In genomic region chr6:80028591-80028990, GRCh38 we compare ENCODE assay signal across 27 cellular contexts. TPM values are rescaled to one million over a fixed set of nuclear protein-coding genes. Genes with fewer than 3 reads are reported as not detected.
DNase-seq lines count a peak whose midpoint lies in the region; ATAC-seq, FAIRE-seq and TF ChIP-seq lines count a peak whose summit lies in the region.
"Had no signal": no experiment of that assay in that cellular context is flagged by ENCODE, and none has a peak within 500 bp of the region (broad histone marks: within the 10 kb centered on the region; RNA-seq: fewer than 3 reads in every experiment).

No MANE protein-coding gene starts in this region.

- H2BK15ac ChIP-seq in IMR-90 (ENCODE audit: low read depth, low read length), result no peak overlapping the region
- no peak overlapping the region for H2BK15ac ChIP-seq in H1 (ENCODE audit: low read length)

- DNase-seq in HepG2 (ENCODE audit: low spot score), result no peak
- DNase-seq in right lobe of liver, result no peak
- no peak for DNase-seq in IMR-90
- no peak for DNase-seq in H1 (ENCODE audit: low read depth in 1 of 2, low spot score in 2 of 2)
- no peak for DNase-seq in stimulated activated CD4-positive, alpha-beta T cell treated with anti-CD3 and anti-CD28 coated beads, Interleukin-12 subunit alpha, Interleukin-12 subunit beta, amount 100 ng/mL, for 4 hours
- DNase-seq in urothelium cell line (ENCODE audit: low spot score), result no peak
- no peak for DNase-seq in MCF 10A (ENCODE audit: unreplicated experiment)
- DNase-seq: ACHN; BE2C; C1 segment of cervical spinal cord; CD4-positive, alpha-beta memory T cell; CD4-positive, CD25-positive, alpha-beta regulatory T cell; CD8-positive, alpha-beta memory T cell; COR-L47; DMS 273 treated with DMSO at 0.1 percent for 48 hours; DMS153; DMS53; DMS79; DND-41; EL; GDM1 had no signal

- no peak overlapping the region for H3K14ac ChIP-seq in IMR-90 (replicated peaks; ENCODE audit: low read depth, low read length)
- H3K14ac ChIP-seq in H1 (ENCODE audit: insufficient read length), result no peak overlapping the region

- peaks cover 5% of the 10 kb centered on the region for H3K4me1 Mint-ChIP-seq in MCF 10A (ENCODE audit: insufficient read depth, unreplicated experiment)

- no peaks in the 10 kb centered on the region for H3K9me3 Mint-ChIP-seq in MCF 10A (ENCODE audit: unreplicated experiment)
- H3K9me3 Mint-ChIP-seq: CD14-positive monocyte; CD4-positive, alpha-beta memory T cell; CD8-positive, alpha-beta memory T cell had no signal

- TF ChIP-seq CTCF in HepG2 (CRISPR knock-in tag; IDR thresholded peaks at IDR 0.05), result no peak
- TF ChIP-seq CTCF in right lobe of liver (IDR thresholded peaks at IDR 0.05), result no peak
- no peak for TF ChIP-seq CTCF in IMR-90 (conservative IDR thresholded peaks at IDR 0.05; ENCODE audit: low read depth, low read length)
- TF ChIP-seq CTCF in H1 (IDR thresholded peaks at IDR 0.05; ENCODE audit: control extremely low read depth in 1 of 3, insufficient read depth in 1 of 3, low read depth in 1 of 3, low read length in 3 of 3), result no peak
- no peak for TF ChIP-seq CTCF in MCF 10A (IDR thresholded peaks at IDR 0.05; ENCODE audit: unreplicated experiment)

- H2BK12ac ChIP-seq in H1 (ENCODE audit: low read depth, low read length), result no peak overlapping the region

- no peaks in the 10 kb centered on the region for H3K9me1 ChIP-seq in IMR-90 (ENCODE audit: insufficient read depth, low read length)

- CTCF ChIA-PET in HepG2 (lab: Yijun Ruan, JAX; ENCODE audit: low intra/inter-chr PET ratio, low total read pairs), result no interaction called here
- CTCF ChIA-PET in IMR-90 (lab: Yijun Ruan, JAX), result interaction anchor here (1.1 kb wide), 1 partner anchor 11 kb away, joined by 3 read pairs; no protein-coding TSS in a partner anchor
- CTCF ChIA-PET in H1 (lab: Charles Lee; ENCODE audit: partially characterized antibody), result interaction anchor here (0.6 to 1.6 kb wide), 5 partner anchors 9 to 83 kb away, joined by 3 to 6 read pairs (median 4); no protein-coding TSS in a partner anchor
- CTCF ChIA-PET in MCF 10A (lab: Yijun Ruan, JAX), result interaction anchor here (0.6 to 0.8 kb wide), 2 partner anchors 85 to 266 kb away, joined by 3 read pairs; no protein-coding TSS in a partner anchor

- TF ChIP-seq POLR2A in HepG2 (IDR thresholded peaks at IDR 0.05; ENCODE audit: insufficient read depth in 1 of 2, low read depth in 2 of 2, low read length in 2 of 2) (no peak), right lobe of liver (IDR thresholded peaks at IDR 0.05) (no peak), IMR-90 (IDR thresholded peaks at IDR 0.05; ENCODE audit: low read depth, low read length) (no peak), H1 (IDR thresholded peaks at IDR 0.05; ENCODE audit: control extremely low read depth in 1 of 2, low read depth in 2 of 2, low read length in 2 of 2) (no peak)

- peaks cover 3 to 57% of the 10 kb centered on the region in 2 experiments for H3K36me3 ChIP-seq in HepG2 (replicated peaks in 1 of 2; ENCODE audit: control insufficient read depth in 1 of 2, insufficient read depth in 2 of 2, low read length in 2 of 2)
- no peaks in the 10 kb centered on the region for H3K36me3 ChIP-seq in right lobe of liver
- peaks cover 2% of the 10 kb centered on the region; the same call in 1 of the 2 replicates for H3K36me3 ChIP-seq in IMR-90 (ENCODE audit: control insufficient read depth, insufficient read depth, low read length)
- peaks cover 9 to 72% (median 48%) of the 10 kb centered on the region in 4 experiments; a peak in 7 of 8 replicates for H3K36me3 ChIP-seq in H1 (ENCODE audit: control insufficient read depth in 2 of 4, insufficient read depth in 4 of 4, low read length in 3 of 4)

- H3K9me3 ChIP-seq in HepG2 (ENCODE audit: low read length), result no peaks in the 10 kb centered on the region
- H3K9me3 ChIP-seq in right lobe of liver, result no peaks in the 10 kb centered on the region
- H3K9me3 ChIP-seq in IMR-90 (ENCODE audit: control insufficient read depth, insufficient read depth, low read length), result no peaks in the 10 kb centered on the region
- H3K9me3 ChIP-seq in H1 (ENCODE audit: insufficient read depth in 2 of 2, low read depth in 1 of 2, low read length in 1 of 2), result no peaks in the 10 kb centered on the region
- H3K9me3 ChIP-seq: BE2C, BLaER1 had no signal

- H3K79me2 ChIP-seq in HepG2 (ENCODE audit: insufficient read depth, low read length) (no peaks in the 10 kb centered on the region), H1 (ENCODE audit: control insufficient read depth in 1 of 2, insufficient read depth in 2 of 2, low read length in 2 of 2) (no peaks in the 10 kb centered on the region)

- no peak overlapping the region for H4K91ac ChIP-seq in IMR-90 (ENCODE audit: insufficient read depth, low read depth, low read length)
- no peak overlapping the region for H4K91ac ChIP-seq in H1 (replicated peaks; ENCODE audit: insufficient read length, low read length)

- TF ChIP-seq RAD21 in HepG2 (CRISPR knock-in tag; IDR thresholded peaks at IDR 0.05) (no peak), IMR-90 (IDR thresholded peaks at IDR 0.05; ENCODE audit: low read length) (no peak), H1 (IDR thresholded peaks at IDR 0.05 in 1 of 2, conservative IDR thresholded peaks at IDR 0.05 in 1 of 2; ENCODE audit: low read depth in 2 of 2, low read length in 2 of 2) (no peak)

- no peak overlapping the region for H3K4me2 ChIP-seq in HepG2 (ENCODE audit: low read depth, low read length)
- no peak overlapping the region for H3K4me2 ChIP-seq in IMR-90 (ENCODE audit: low read depth, low read length)
- no peak overlapping the region for H3K4me2 ChIP-seq in H1 (ENCODE audit: insufficient read depth in 1 of 2, low read depth in 2 of 2, low read length in 2 of 2)
- H3K4me2 ChIP-seq: BLaER1 had no signal

- H3K4me1 ChIP-seq in HepG2 (ENCODE audit: insufficient read depth, low read length) (no peaks in the 10 kb centered on the region), right lobe of liver (no peaks in the 10 kb centered on the region), IMR-90 (ENCODE audit: control insufficient read depth, insufficient read depth, low read length) (no peaks in the 10 kb centered on the region), H1 (replicated peaks in 1 of 4; ENCODE audit: control insufficient read depth in 3 of 4, insufficient read depth in 4 of 4, low read length in 3 of 4) (no peaks in the 10 kb centered on the region)
- H3K4me1 ChIP-seq: BE2C, BLaER1 had no signal

- dilution Hi-C loops in IMR-90 (cut with HindIII; ENCODE audit: low sequenced_read_pairs, unreplicated experiment), result no loop called here

- no peak overlapping the region for H2AK9ac ChIP-seq in IMR-90 (replicated peaks; ENCODE audit: low read depth, low read length, poor library complexity)

- H3K27ac ChIP-seq in HepG2 (ENCODE audit: extremely low read length, insufficient read depth, low read length) (no peak overlapping the region), right lobe of liver (no peak overlapping the region), IMR-90 (ENCODE audit: insufficient read depth, low read length) (no peak overlapping the region), H1 (ENCODE audit: low read depth, low read length) (no peak overlapping the region)
- H3K27ac ChIP-seq: 22Rv1, BLaER1 had no signal

- POLR2A ChIA-PET in HepG2 (lab: Yijun Ruan, JAX) (no interaction called here), IMR-90 (lab: Charles Lee; ENCODE audit: unreplicated experiment) (no interaction called here), H1 (lab: Charles Lee; ENCODE audit: partially characterized antibody) (interaction anchor here (1.0 to 1.4 kb wide), 2 partner anchors 16 to 78 kb away, joined by 3 to 4 read pairs; partner anchors contain the start of gene BCKDHB), MCF 10A (lab: Yijun Ruan, JAX) (interaction anchor here (0.6 to 1.2 kb wide), 2 partner anchors 8 to 25 kb away, joined by 3 read pairs; partner anchors contain the start of gene TTK)

- intact Hi-C loops in HepG2 (cut with micrococcal nuclease; ENCODE audit: unreplicated experiment) (no loop called here), right lobe of liver (cut with DNase I) (no loop called here), IMR-90 (cut with micrococcal nuclease) (no loop called here), MCF 10A (cut with micrococcal nuclease) (no loop called here)

- H4K20me1 ChIP-seq in HepG2 (ENCODE audit: insufficient read depth, low read length) (no peaks in the 10 kb centered on the region), IMR-90 (ENCODE audit: insufficient read depth, low read length) (no peaks in the 10 kb centered on the region), H1 (replicated peaks in 1 of 2; ENCODE audit: control insufficient read depth in 1 of 2, insufficient read depth in 2 of 2, low read length in 2 of 2) (no peaks in the 10 kb centered on the region)
- H4K20me1 ChIP-seq: BLaER1 had no signal

- H3K4me3 ChIP-seq in HepG2 (replicated peaks in 1 of 3; ENCODE audit: insufficient read depth in 1 of 3, low read depth in 2 of 3, low read length in 3 of 3) (no peak overlapping the region), right lobe of liver (no peak overlapping the region), IMR-90 (ENCODE audit: insufficient read depth, low read depth, low read length) (no peak overlapping the region), H1 (ENCODE audit: extremely low read depth in 1 of 4, insufficient read depth in 2 of 4, low read depth in 3 of 4, low read length in 4 of 4) (no peak overlapping the region)
- H3K4me3 ChIP-seq: BLaER1, GM12878 had no signal

- no peak overlapping the region for H3K4me3 Mint-ChIP-seq in MCF 10A (ENCODE audit: unreplicated experiment)
- H3K4me3 Mint-ChIP-seq: CD14-positive monocyte; CD4-positive, alpha-beta memory T cell; CD4-positive, CD25-positive, alpha-beta regulatory T cell; CD8-positive, alpha-beta memory T cell had no signal

- no peak overlapping the region for H2BK5ac ChIP-seq in IMR-90 (ENCODE audit: low read depth, low read length, poor library complexity, severe bottlenecking)
- H2BK5ac ChIP-seq in H1 (ENCODE audit: low read depth, low read length), result no peak overlapping the region

- BruUV-seq in HepG2 (replicated peaks; lab: Mats Ljungman, UMichigan) (no TSS peak), IMR-90 (replicated peaks; lab: Mats Ljungman, UMichigan) (no TSS peak), MCF 10A (replicated peaks; lab: Mats Ljungman, UMichigan) (no TSS peak)

- H4K5ac ChIP-seq in IMR-90 (ENCODE audit: low read depth, low read length) (no peak overlapping the region), H1 (ENCODE audit: insufficient read length, low read depth, low read length) (no peak overlapping the region)

- no peak overlapping the region for H3K56ac ChIP-seq in IMR-90 (ENCODE audit: extremely low read depth, insufficient read depth, low read length)
- no peak overlapping the region for H3K56ac ChIP-seq in H1 (replicated peaks; ENCODE audit: insufficient read length, low read depth, low read length)

- no peaks in the 10 kb centered on the region for H3K23me2 ChIP-seq in H1 (ENCODE audit: low read depth, low read length)

- ATAC-seq in HepG2 (no peak), right lobe of liver (no peak), IMR-90 (ENCODE audit: low read depth) (no peak)

- H3K4ac ChIP-seq in IMR-90 (ENCODE audit: low read depth, low read length) (no peak overlapping the region), H1 (replicated peaks; ENCODE audit: insufficient read length, low read depth, low read length) (no peak overlapping the region)

- H3K27me3 ChIP-seq in HepG2 (ENCODE audit: control insufficient read depth in 1 of 2, insufficient read depth in 2 of 2, low read length in 2 of 2) (no peaks in the 10 kb centered on the region), right lobe of liver (no peaks in the 10 kb centered on the region), IMR-90 (ENCODE audit: control insufficient read depth, insufficient read depth, low read length) (no peaks in the 10 kb centered on the region), H1 (replicated peaks in 1 of 4; ENCODE audit: control insufficient read depth in 3 of 4, extremely low read depth in 1 of 4, insufficient read depth in 3 of 4, low read length in 3 of 4) (no peaks in the 10 kb centered on the region)
- H3K27me3 ChIP-seq: BE2C, BLaER1 had no signal

- H2BK20ac ChIP-seq in IMR-90 (ENCODE audit: low read depth, low read length) (no peak overlapping the region), H1 (ENCODE audit: low read length) (no peak overlapping the region)

- 95% methylated on average over 3 of the region's 3 CpGs for WGBS in HepG2 (ENCODE audit: low lambda C conversion rate)
- WGBS in right lobe of liver (ENCODE audit: insufficient coverage, low coverage, low lambda C conversion rate, missing lambda C conversion rate), result 75% methylated on average over 3 of the region's 3 CpGs
- no CpG with 5 or more reads among the region's 3 CpGs for WGBS in IMR-90 (ENCODE audit: extremely low coverage in 2 of 2, insufficient read length in 1 of 2), 2 experiments
- 80% methylated on average over 3 of the region's 3 CpGs; no CpG with 5 or more reads in 1 of the 2 experiments for WGBS in H1 (ENCODE audit: extremely low coverage in 1 of 2, insufficient coverage in 1 of 2, insufficient read length in 1 of 2, insufficient replicate concordance in 2 of 2, low coverage in 1 of 2, low lambda C conversion rate in 2 of 2, missing lambda C conversion rate in 1 of 2), 2 experiments

- no peak overlapping the region for H2AK5ac ChIP-seq in IMR-90 (ENCODE audit: low read depth, low read length)
- H2AK5ac ChIP-seq in H1 (ENCODE audit: low read depth, low read length), result no peak overlapping the region

- TF ChIP-seq EP300 in HepG2 (IDR thresholded peaks at IDR 0.05; ENCODE audit: low read depth in 2 of 2, low read length in 2 of 2) (no peak), HepG2 (CRISPR knock-in tag; IDR thresholded peaks at IDR 0.05; ENCODE audit: borderline replicate concordance) (no peak), H1 (IDR thresholded peaks at IDR 0.05; ENCODE audit: borderline replicate concordance in 1 of 2, low read depth in 2 of 2, low read length in 2 of 2) (no peak)

- H3K18ac ChIP-seq in IMR-90 (ENCODE audit: low read depth, low read length), result no peak overlapping the region
- no peak overlapping the region for H3K18ac ChIP-seq in H1 (ENCODE audit: extremely low read depth, low read length)

- H3K79me1 ChIP-seq in IMR-90 (ENCODE audit: low read depth in 1 of 2, low read length in 2 of 2) (peaks cover 0 to 9% of the 10 kb centered on the region in 2 experiments; a peak in 3 of 4 replicates), H1 (ENCODE audit: low read depth, low read length) (no peaks in the 10 kb centered on the region)

- H2AFZ ChIP-seq in HepG2 (ENCODE audit: low read length) (no peak overlapping the region), IMR-90 (replicated peaks; ENCODE audit: low read length, poor library complexity) (no peak overlapping the region), H1 (ENCODE audit: low read length) (no peak overlapping the region)

- in situ Hi-C loops in HepG2 (cut with HindIII; ENCODE audit: extremely low pct_ligation_motif_present, low pct_unique_long_range_greater_than_20kb), result no loop called here
- in situ Hi-C loops in IMR-90 (cut with MboI; ENCODE audit: low sequenced_read_pairs), result no loop called here

- peaks cover 28% of the 10 kb centered on the region for H3K36me3 Mint-ChIP-seq in MCF 10A (ENCODE audit: insufficient read depth, unreplicated experiment)
- H3K36me3 Mint-ChIP-seq: CD4-positive, alpha-beta memory T cell; CD4-positive, CD25-positive, alpha-beta regulatory T cell; CD8-positive, alpha-beta memory T cell had no signal

- no peak overlapping the region for H3K9ac ChIP-seq in HepG2 (ENCODE audit: insufficient read depth, low read depth, low read length)
- no peak overlapping the region for H3K9ac ChIP-seq in IMR-90 (ENCODE audit: low read depth, low read length)
- no peak overlapping the region for H3K9ac ChIP-seq in H1 (replicated peaks in 1 of 4; ENCODE audit: extremely low read depth in 1 of 4, low read depth in 3 of 4, low read length in 3 of 4)
- H3K9ac ChIP-seq: BLaER1 had no signal

- no peak for FAIRE-seq in HepG2 (lab: Jason Lieb, UNC)
- FAIRE-seq in H1 (lab: Jason Lieb, UNC), result no peak
- FAIRE-seq in urothelium cell line (lab: Jason Lieb, UNC), result no peak
- FAIRE-seq: GM12878, GM12892, GM18507 had no signal

- H4K8ac ChIP-seq in IMR-90 (ENCODE audit: low read depth in 2 of 2, low read length in 2 of 2), result no peak overlapping the region
- no peak overlapping the region for H4K8ac ChIP-seq in H1 (ENCODE audit: extremely low read depth, insufficient read depth, low read length)

- H3K27ac Mint-ChIP-seq in MCF 10A (ENCODE audit: low read depth, unreplicated experiment), result no peak overlapping the region

- H2BK120ac ChIP-seq in IMR-90 (ENCODE audit: low read depth, low read length) (no peak overlapping the region), H1 (replicated peaks; ENCODE audit: low read depth, low read length) (no peak overlapping the region)

- no peaks in the 10 kb centered on the region for H3K27me3 Mint-ChIP-seq in MCF 10A (ENCODE audit: insufficient read depth, unreplicated experiment)
- H3K27me3 Mint-ChIP-seq: CD4-positive, alpha-beta memory T cell; CD4-positive, CD25-positive, alpha-beta regulatory T cell; CD8-positive, alpha-beta memory T cell had no signal

- no peak overlapping the region for H3K23ac ChIP-seq in IMR-90 (ENCODE audit: low read depth, low read length)
- no peak overlapping the region for H3K23ac ChIP-seq in H1 (ENCODE audit: insufficient read length)

RNA-seq across cellular contexts. Expression of gene TTK, which starts 24.1 kb away (rescaled TPM):
- total RNA-seq in HepG2 (2016; rRNA removed; fragmentation: Illumina TruSeq; extraction: Trizol) (33.2 and 53.3 TPM in 2 replicates), right lobe of liver (1 to 10 TPM in 2 of 6 experiments, under 1 TPM in 4; 0.22 to 2.5 (median 0.54) TPM), IMR-90 (2012; rRNA removed) (21.5 and 35.3 TPM in 2 replicates), MCF 10A (2022) (11.9 and 19.1 TPM in 2 replicates)
- 5.4 and 6.3 TPM in 2 replicates for total RNA-seq in HepG2 (2016; cell fraction: cytosol; rRNA removed; fragmentation: Illumina TruSeq; extraction: Trizol; ENCODE audit: low read depth)
- total RNA-seq in HepG2 (2016; cell fraction: insoluble cytoplasmic fraction; rRNA removed; fragmentation: Illumina TruSeq; extraction: Trizol), result 34.0 and 52.1 TPM in 2 replicates
- 14.6 and 21.0 TPM in 2 replicates for total RNA-seq in HepG2 (2016; cell fraction: membrane; rRNA removed; fragmentation: Illumina TruSeq; extraction: Trizol)
- 29.5 and 44.7 TPM in 2 replicates for total RNA-seq in HepG2 (2016; cell fraction: nucleus; rRNA removed; fragmentation: Illumina TruSeq; extraction: Trizol)
- polyA plus RNA-seq in HepG2 (2011; rRNA removed) (3.8 and 8.6 TPM in 2 replicates), IMR-90 (2012; rRNA removed) (7.2 and 7.5 TPM in 2 replicates), H1 (2011; rRNA removed) (6.3 and 11.9 TPM in 2 replicates)
- polyA plus RNA-seq in HepG2 (2011; cell fraction: cytosol; rRNA removed), result 2.5 and 2.7 TPM in 2 replicates
- polyA plus RNA-seq in HepG2 (2011; cell fraction: nucleus; rRNA removed), result 4.2 and 4.4 TPM in 2 replicates
- polyA plus RNA-seq in HepG2 (2012), result 4.4 and 11.1 TPM in 2 replicates
- polyA plus RNA-seq in HepG2 (2016; cell fraction: cytosol; fragmentation: Illumina TruSeq; extraction: Trizol; ENCODE audit: low read depth), result 1.2 and 2.0 TPM in 2 replicates
- polyA plus RNA-seq in HepG2 (2016; cell fraction: insoluble cytoplasmic fraction; fragmentation: Illumina TruSeq; extraction: Trizol; ENCODE audit: low read depth), result 32.1 and 35.4 TPM in 2 replicates
- polyA plus RNA-seq in HepG2 (2016; cell fraction: membrane; fragmentation: Illumina TruSeq; extraction: Trizol; ENCODE audit: low read depth), result 3.3 and 4.4 TPM in 2 replicates
- polyA plus RNA-seq in HepG2 (2016; cell fraction: nucleus; fragmentation: Illumina TruSeq; extraction: Trizol; ENCODE audit: insufficient read depth, low read depth), result 26.0 and 26.3 TPM in 2 replicates
- polyA minus RNA-seq in HepG2 (2011; rRNA and poly(A)+ RNA removed; ENCODE audit: low replicate concordance), result 2.6 and 15.4 TPM in 2 replicates
- polyA minus RNA-seq in HepG2 (2011; cell fraction: cytosol; rRNA and poly(A)+ RNA removed), result 5.5 and 9.8 TPM in 2 replicates
- 22.0 and 25.2 TPM in 2 replicates for polyA minus RNA-seq in HepG2 (2011; cell fraction: nucleus; rRNA and poly(A)+ RNA removed)
- polyA plus RNA-seq in IMR-90 (2012; cell fraction: cytosol; rRNA removed), result 0.66 and 1.2 TPM in 2 replicates
- polyA plus RNA-seq in IMR-90 (2012; cell fraction: nucleus; rRNA removed; ENCODE audit: low replicate concordance), result 0.40 and 4.6 TPM in 2 replicates
- total RNA-seq in H1 (2021; fragmentation: NEBNext Ultra II Directional; extraction: Animal tissue kit (Norgen Biotek cat#: 25700)), result 62.2 and 63.2 TPM in 2 replicates
- polyA plus RNA-seq in H1 (2011; cell fraction: cytosol; rRNA removed), result 18.0 TPM
- polyA plus RNA-seq in H1 (2011; cell fraction: nucleus; rRNA removed), result 7.1 TPM
- 17.4 to 40.2 TPM (median 21.4 TPM) in 4 replicates for polyA plus RNA-seq in H1 (2012, experiment 1 of 2)
- 2.8 TPM for polyA plus RNA-seq in H1 (2012, experiment 2 of 2)
- polyA plus RNA-seq in H1 (2013, experiment 1 of 2), result 42.2 TPM
- 39.6 TPM for polyA plus RNA-seq in H1 (2013, experiment 2 of 2)
- 23.2 and 38.5 TPM in 2 replicates for polyA minus RNA-seq in H1 (2011; rRNA and poly(A)+ RNA removed)
- polyA minus RNA-seq in H1 (2011; cell fraction: cytosol; rRNA and poly(A)+ RNA removed), result 25.9 TPM
- polyA minus RNA-seq in H1 (2011; cell fraction: nucleus; rRNA and poly(A)+ RNA removed), result 49.3 TPM
- polyA plus RNA-seq: CD14-positive monocyte had no signal

Comparison
In these comparisons a context has a peak if more than half of its experiments do, and no peak if none do; other contexts are left out.
1. POLR2A ChIA-PET loops: an anchor here in H1 (1.0 to 1.4 kb wide) and MCF 10A (0.6 to 1.2 kb wide); none called in HepG2 and IMR-90.
2. Of the 41 proteins assayed by ChIP-seq in both HepG2 and H1: peak only in HepG2: none; only in H1: none; in both: MAFK; in neither: 40.